ENCODE assay signal across 16 cellular contexts in genomic region chr11:64893194-64894069, GRCh38. TPM values are rescaled to one million over a fixed set of nuclear protein-coding genes. Genes with fewer than 3 reads are reported as not detected.
DNase-seq lines count a peak whose midpoint lies in the region; ATAC-seq and TF ChIP-seq lines count a peak whose summit lies in the region.
"Had no signal": no experiment of that assay in that cellular context is flagged by ENCODE, and none has a peak within 500 bp of the region (broad histone marks: within the 10 kb centered on the region; RNA-seq: fewer than 3 reads in every experiment).

No MANE protein-coding gene starts in this region.

- no peaks in the 10 kb centered on the region for H3K27me3 ChIP-seq in CD8-positive, alpha-beta T cell (ENCODE audit: insufficient read depth, low read length)
- H3K27me3 ChIP-seq: tibial artery had no signal

- H3K27ac Mint-ChIP-seq in CD8-positive, alpha-beta T cell = no peak overlapping the region
- peak overlapping the region; percentile 62 to 64 for H3K27ac Mint-ChIP-seq in effector memory CD8-positive, alpha-beta T cell
- H3K27ac Mint-ChIP-seq in naive thymus-derived CD8-positive, alpha-beta T cell = peak overlapping the region in 1 of 10 donors; percentile 3

- no peak overlapping the region for H3K4me3 ChIP-seq in CD8-positive, alpha-beta T cell (ENCODE audit: low read depth, low read length)
- H3K4me3 ChIP-seq: tibial artery had no signal

- peaks cover 28% of the 10 kb centered on the region for H3K36me3 Mint-ChIP-seq in CD8-positive, alpha-beta T cell
- H3K36me3 Mint-ChIP-seq in effector memory CD8-positive, alpha-beta T cell (ENCODE audit: insufficient read depth) = peaks cover 75% of the 10 kb centered on the region
- H3K36me3 Mint-ChIP-seq in naive thymus-derived CD8-positive, alpha-beta T cell = peaks cover 0 to 19% (median 0%) of the 10 kb centered on the region in 3 donors

- no peaks in the 10 kb centered on the region for H3K9me3 ChIP-seq in CD8-positive, alpha-beta T cell (ENCODE audit: low read length)
- H3K9me3 ChIP-seq: tibial artery had no signal

- peak; percentile 1 for ATAC-seq in CD8-positive, alpha-beta T cell
- ATAC-seq in HG03108 (IDR thresholded peaks at IDR 0.05; ENCODE audit: unreplicated experiment) = peak; percentile 48
- peak; percentile 1 for ATAC-seq in effector memory CD8-positive, alpha-beta T cell (replicated peaks)
- no peak for ATAC-seq in GM18870 (IDR thresholded peaks at IDR 0.05; ENCODE audit: unreplicated experiment)
- ATAC-seq in naive thymus-derived CD8-positive, alpha-beta T cell = no peak

- H3K4me1 ChIP-seq in CD8-positive, alpha-beta T cell (ENCODE audit: insufficient read depth, low read length) = peaks cover 4% of the 10 kb centered on the region

- CTCF ChIA-PET in CD8-positive, alpha-beta T cell (lab: Charles Lee) = interaction anchor here (0.6 to 30.0 kb wide), 21 partner anchors 8 to 160 kb away, joined by 3 to 1398 read pairs (median 4); partner anchors contain the start of genes CDC42BPG and MEN1

- intact Hi-C loops in CD8-positive, alpha-beta T cell (cut with DNase I, micrococcal nuclease) = loop anchor here (1.0 to 2.0 kb wide), 4 partner anchors 15 to 106 kb away; partner anchors contain the start of genes ATG2A (in 1 of the 2) and EHD1 (in 1 of the 2)

- no peak for DNase-seq in CD8-positive, alpha-beta T cell
- no peak for DNase-seq in effector memory CD8-positive, alpha-beta T cell
- DNase-seq in myocyte (ENCODE audit: low read depth) (peak; percentile 49), SW 1271 (lab: John Stamatoyannopoulos, UW) (no peak)
- no peak for DNase-seq in naive thymus-derived CD8-positive, alpha-beta T cell
- DNase-seq in activated CD4-positive, alpha-beta T cell treated with anti-CD3 and anti-CD28 coated beads for 48 hours = no peak
- DNase-seq: NCI-H524 treated with DMSO at 0.1 percent for 48 hours had no signal

- H3K27ac ChIP-seq in CD8-positive, alpha-beta T cell (ENCODE audit: low read depth, low read length) = no peak overlapping the region
- H3K27ac ChIP-seq: tibial artery had no signal

- peaks cover 2% of the 10 kb centered on the region for H3K4me1 Mint-ChIP-seq in CD8-positive, alpha-beta T cell (ENCODE audit: low read depth)
- H3K4me1 Mint-ChIP-seq in effector memory CD8-positive, alpha-beta T cell (ENCODE audit: low read depth in 2 of 2) = peaks cover 7 to 10% of the 10 kb centered on the region in 2 donors
- H3K4me1 Mint-ChIP-seq in naive thymus-derived CD8-positive, alpha-beta T cell = peaks cover 4 to 13% (median 8%) of the 10 kb centered on the region in 4 donors

- no peak for TF ChIP-seq CTCF in CD8-positive, alpha-beta T cell (IDR thresholded peaks at IDR 0.05)

- no peaks in the 10 kb centered on the region for H3K27me3 Mint-ChIP-seq in CD8-positive, alpha-beta T cell (ENCODE audit: low read depth)
- no peaks in the 10 kb centered on the region for H3K27me3 Mint-ChIP-seq in effector memory CD8-positive, alpha-beta T cell
- no peaks in the 10 kb centered on the region for H3K27me3 Mint-ChIP-seq in naive thymus-derived CD8-positive, alpha-beta T cell

- H3K36me3 ChIP-seq in CD8-positive, alpha-beta T cell (ENCODE audit: insufficient read depth, low read length) = no peaks in the 10 kb centered on the region

- H3K9me3 Mint-ChIP-seq in CD8-positive, alpha-beta T cell = no peaks in the 10 kb centered on the region
- H3K9me3 Mint-ChIP-seq in effector memory CD8-positive, alpha-beta T cell = no peaks in the 10 kb centered on the region
- no peaks in the 10 kb centered on the region for H3K9me3 Mint-ChIP-seq in naive thymus-derived CD8-positive, alpha-beta T cell

- H3K4me3 Mint-ChIP-seq in CD8-positive, alpha-beta T cell = no peak overlapping the region
- peak overlapping the region in 1 of 2 donors; percentile 33 for H3K4me3 Mint-ChIP-seq in effector memory CD8-positive, alpha-beta T cell
- no peak overlapping the region for H3K4me3 Mint-ChIP-seq in naive thymus-derived CD8-positive, alpha-beta T cell

- POLR2A ChIA-PET in CD8-positive, alpha-beta T cell (lab: Charles Lee) = interaction anchor here (1.2 to 27.7 kb wide), 5 partner anchors 8 to 39 kb away, joined by 3 to 810 read pairs (median 4); partner anchors contain the start of gene CDC42BPG
- POLR2A ChIA-PET in naive thymus-derived CD8-positive, alpha-beta T cell (lab: Charles Lee) = interaction anchor here (1.0 to 45.7 kb wide), 6 partner anchors 8 to 149 kb away, joined by 3 to 2449 read pairs (median 10); partner anchors contain the start of genes CDC42BPG, EHD1 and RASGRP2

RNA-seq across cellular contexts. Expression of gene EHD1, which starts 15.0 kb away (rescaled TPM):
- total RNA-seq in CD8-positive, alpha-beta T cell = 100 to 1,000 TPM; 187 to 212 TPM
- total RNA-seq in myocyte = 58.0 and 60.4 TPM in 2 replicates
- polyA plus RNA-seq in myocyte (2012) = 59.5 TPM
- total RNA-seq in naive thymus-derived CD8-positive, alpha-beta T cell = 100 to 1,000 TPM; 217 to 226 TPM
- 100 to 1,000 TPM; 137 to 164 (median 154) TPM for polyA plus RNA-seq in naive thymus-derived CD8-positive, alpha-beta T cell

RNA-seq across cellular contexts. Expression of gene ATG2A, which starts 23.6 kb away (rescaled TPM):
- 100 to 1,000 TPM; 285 to 311 TPM for total RNA-seq in CD8-positive, alpha-beta T cell
- total RNA-seq in myocyte = 14.1 and 20.4 TPM in 2 replicates
- polyA plus RNA-seq in myocyte (2012) = 12.8 TPM
- 10 to 100 TPM; 39.5 to 41.4 TPM for total RNA-seq in naive thymus-derived CD8-positive, alpha-beta T cell
- 1 to 10 TPM; 3.4 to 4.2 (median 3.6) TPM for polyA plus RNA-seq in naive thymus-derived CD8-positive, alpha-beta T cell

RNA-seq across cellular contexts. Expression of gene PPP2R5B, which starts 31.1 kb away (rescaled TPM):
- 10 to 100 TPM; 14.8 to 18.0 TPM for total RNA-seq in CD8-positive, alpha-beta T cell
- 32.1 and 39.0 TPM in 2 replicates for total RNA-seq in myocyte
- polyA plus RNA-seq in myocyte (2012) = 32.1 TPM
- total RNA-seq in naive thymus-derived CD8-positive, alpha-beta T cell = 10 to 100 TPM; 13.4 to 16.0 TPM
- polyA plus RNA-seq in naive thymus-derived CD8-positive, alpha-beta T cell = 1 to 10 TPM; 4.7 to 6.6 (median 5.3) TPM

RNA-seq across cellular contexts. Expression of gene GPHA2, which starts 42.3 kb away (rescaled TPM):
- total RNA-seq in CD8-positive, alpha-beta T cell = not detected
- not detected in 2 replicates for total RNA-seq in myocyte
- not detected for polyA plus RNA-seq in myocyte (2012)
- under 1 TPM; 0.55 to 0.69 TPM for total RNA-seq in naive thymus-derived CD8-positive, alpha-beta T cell
- polyA plus RNA-seq in naive thymus-derived CD8-positive, alpha-beta T cell = not detected
- total RNA-seq: dermis blood vessel endothelial cell, fibroblast of lung, LHCN-M2, mesenteric fat pad, RPMI7951 had no signal
- polyA plus RNA-seq: BJ, fibroblast of lung had no signal

RNA-seq across cellular contexts. Expression of gene CDC42BPG, which starts 49.0 kb away (rescaled TPM):
- total RNA-seq in CD8-positive, alpha-beta T cell = 1 to 10 TPM; 6.5 to 7.9 TPM
- total RNA-seq in myocyte = 0.62 and 2.0 TPM in 2 replicates
- polyA plus RNA-seq in myocyte (2012) = 0.61 TPM
- 10 to 100 TPM in 1 of 2 experiments, 1 to 10 TPM in 1; 9.0 to 10.3 TPM for total RNA-seq in naive thymus-derived CD8-positive, alpha-beta T cell
- polyA plus RNA-seq in naive thymus-derived CD8-positive, alpha-beta T cell = under 1 TPM; 0.09 to 0.38 (median 0.13) TPM
- total RNA-seq: RPMI7951 had no signal

Comparison
In these comparisons a context has a peak if more than half of its experiments do, and no peak if none do; other contexts are left out.
1. ATAC-seq: peak in CD8-positive, alpha-beta T cell (single experiment), HG03108 (single experiment) and effector memory CD8-positive, alpha-beta T cell (single experiment); none in GM18870 (single experiment) and naive thymus-derived CD8-positive, alpha-beta T cell (0 of 2).
2. RNA of gene ATG2A, which starts 23.6 kb away (total RNA-seq): 285 to 311 TPM in CD8-positive, alpha-beta T cell; 39.5 to 41.4 TPM in naive thymus-derived CD8-positive, alpha-beta T cell and 14.1 to 20.4 TPM in myocyte; every median in the first group is over 4 times any median in the second.